ENCODE assay signal across 20 cellular contexts in the genomic region with DNA sequence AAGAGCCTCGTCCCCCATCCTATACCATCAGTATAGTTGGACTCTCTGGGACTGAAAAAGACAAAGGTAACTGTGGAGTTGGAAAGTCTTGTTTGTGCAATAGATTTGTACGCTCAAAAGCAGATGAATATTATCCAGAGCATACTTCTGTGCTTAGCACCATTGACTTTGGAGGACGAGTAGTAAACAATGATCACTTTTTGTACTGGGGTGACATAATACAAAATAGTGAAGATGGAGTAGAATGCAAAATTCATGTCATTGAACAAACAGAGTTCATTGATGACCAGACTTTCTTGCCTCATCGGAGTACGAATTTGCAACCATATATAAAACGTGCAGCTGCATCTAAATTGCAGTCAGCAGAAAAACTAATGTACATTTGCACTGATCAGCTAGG. TPM values are rescaled to one million over a fixed set of nuclear protein-coding genes. Genes with fewer than 3 reads are reported as not detected.
DNase-seq lines count a peak whose midpoint lies in the region; FAIRE-seq and TF ChIP-seq lines count a peak whose summit lies in the region.
"Had no signal": no experiment of that assay in that cellular context is flagged by ENCODE, and none has a peak within 500 bp of the region (broad histone marks: within the 10 kb centered on the region; RNA-seq: fewer than 3 reads in every experiment).

No MANE protein-coding gene starts in this region.

- H3K4me1 ChIP-seq in testis: peaks cover 2% of the 10 kb centered on the region

- intact Hi-C loops in dorsolateral prefrontal cortex (cut with DNase I): no loop called here
- intact Hi-C loops in testis (cut with DNase I; ENCODE audit: low total_unique reads): no loop called here

- TF ChIP-seq CTCF in dorsolateral prefrontal cortex (IDR thresholded peaks at IDR 0.05 in 54 of 56, conservative IDR thresholded peaks at IDR 0.05 in 2 of 56; ENCODE audit: low read depth in 1 of 56, partially characterized antibody in 56 of 56) (peak in 2 of 56 donors; percentile 8 to 11), testis (IDR thresholded peaks at IDR 0.05) (no peak)

- no peaks in the 10 kb centered on the region for H3K9me3 ChIP-seq in testis
- H3K9me3 ChIP-seq: A549 had no signal

- no peak for DNase-seq in HTR-8/SVneo (ENCODE audit: insufficient read length, low spot score)
- DNase-seq in dorsolateral prefrontal cortex: no peak
- no peak for DNase-seq in activated CD8-positive, alpha-beta memory T cell treated with anti-CD3 and anti-CD28 coated beads for 24 hours
- DNase-seq in stimulated activated CD4-positive, alpha-beta T cell treated with anti-CD3 and anti-CD28 coated beads, Interleukin-4, amount 100 ng/mL, for 24 hours: no peak
- DNase-seq in testis: no peak
- DNase-seq: CD4-positive, CD25-positive, alpha-beta regulatory T cell; DMS79; HCEC 1CT; Karpas-422; MV-4-11; NCI-H1694; NCI-H2081 treated with DMSO at 0.1 percent for 48 hours; NCI-H446 treated with DMSO at 0.1 percent for 48 hours; NCI-H526 treated with DMSO at 0.1 percent for 48 hours; Right ventricle myocardium superior had no signal

- H3K36me3 ChIP-seq in testis (ENCODE audit: low read depth, missing control alignments): no peaks in the 10 kb centered on the region

- H3K27ac ChIP-seq in dorsolateral prefrontal cortex (peak overlapping the region in 53 of 59 donors; percentile 7 to 86 (median 68)), layer of hippocampus (ENCODE audit: low read depth, low read length) (peak overlapping the region; percentile 12), temporal lobe (ENCODE audit: low read depth, low read length) (peak overlapping the region; percentile 58), testis (no peak overlapping the region)
- H3K27ac ChIP-seq: A549 had no signal

- no peak for TF ChIP-seq POLR2A in testis (IDR thresholded peaks at IDR 0.05)

- FAIRE-seq in HTR-8/SVneo (lab: Jason Lieb, UNC): peak; percentile 90

- WGBS in testis, 2 donors: 91 to 92% methylated on average over 6 of the region's 6 CpGs

- H3K27me3 ChIP-seq in dorsolateral prefrontal cortex (no peaks in the 10 kb centered on the region), layer of hippocampus (ENCODE audit: control insufficient read depth, insufficient read depth, low read length) (no peaks in the 10 kb centered on the region), testis (no peaks in the 10 kb centered on the region)

- H3K4me3 ChIP-seq in dorsolateral prefrontal cortex: peak overlapping the region in 20 of 59 donors; percentile 0 to 33 (median 13)
- H3K4me3 ChIP-seq in testis: no peak overlapping the region
- H3K4me3 ChIP-seq: A549, GM12878, GM23338 had no signal

RNA-seq across cellular contexts. Expression of a gene that starts 13.6 kb away (rescaled TPM):
- total RNA-seq in dorsolateral prefrontal cortex (100 to 1,000 TPM; 171 to 378 (median 237) TPM), temporal lobe (242 TPM), testis (100 to 1,000 TPM; 115 to 161 TPM)
- 41.5 TPM for polyA plus RNA-seq in testis (ENCODE audit: insufficient read depth, low read depth, low replicate concordance)

Comparison
In these comparisons a context has a peak if more than half of its experiments do, and no peak if none do; other contexts are left out.
1. H3K27ac ChIP-seq: peak in dorsolateral prefrontal cortex (53 of 59), layer of hippocampus (single experiment) and temporal lobe (single experiment); none in testis (0 of 2).